ENCODE assay signal across 1 cellular context in genomic region chr4:88335092-88335665, GRCh38.
TF ChIP-seq lines count a peak whose summit lies in the region.

No MANE protein-coding gene starts in this region.

TF ChIP-seq in WTC11, 78 proteins besides CTCF, POLR2A, EP300 and RAD21 (continued from another document):
- TF ChIP-seq ZNF532 (CRISPR knock-in tag; IDR thresholded peaks at IDR 0.05; ENCODE audit: borderline replicate concordance), result no peak
- TF ChIP-seq SMAD3 (CRISPR knock-in tag; IDR thresholded peaks at IDR 0.05; ENCODE audit: borderline replicate concordance), result no peak
- TF ChIP-seq CDX4 (CRISPR knock-in tag; IDR thresholded peaks at IDR 0.05; ENCODE audit: borderline replicate concordance), result no peak
- no peak for TF ChIP-seq E2F4 (CRISPR knock-in tag; IDR thresholded peaks at IDR 0.05; ENCODE audit: borderline replicate concordance, low read depth)
- no peak for TF ChIP-seq CREB1 (CRISPR knock-in tag; IDR thresholded peaks at IDR 0.05)
- no peak for TF ChIP-seq ZNF138 (CRISPR knock-in tag; conservative IDR thresholded peaks at IDR 0.05)
- TF ChIP-seq ATF6 (CRISPR knock-in tag; IDR thresholded peaks at IDR 0.05), result no peak
- TF ChIP-seq SOX15 (CRISPR knock-in tag; IDR thresholded peaks at IDR 0.05), result no peak
- no peak for TF ChIP-seq NFYB (CRISPR knock-in tag; conservative IDR thresholded peaks at IDR 0.05; ENCODE audit: low read depth)
- TF ChIP-seq CBFB (CRISPR knock-in tag; IDR thresholded peaks at IDR 0.05; ENCODE audit: low read depth), result no peak
- no peak for TF ChIP-seq AR (CRISPR knock-in tag; IDR thresholded peaks at IDR 0.05)
- no peak for TF ChIP-seq ZNF121 (CRISPR knock-in tag; IDR thresholded peaks at IDR 0.05)
- TF ChIP-seq IRF1 (CRISPR knock-in tag; IDR thresholded peaks at IDR 0.05), result no peak
- TF ChIP-seq EMX1 (CRISPR knock-in tag; IDR thresholded peaks at IDR 0.05), result no peak
